8 cellular contexts compared by ENCODE assay signal in the genomic region with DNA sequence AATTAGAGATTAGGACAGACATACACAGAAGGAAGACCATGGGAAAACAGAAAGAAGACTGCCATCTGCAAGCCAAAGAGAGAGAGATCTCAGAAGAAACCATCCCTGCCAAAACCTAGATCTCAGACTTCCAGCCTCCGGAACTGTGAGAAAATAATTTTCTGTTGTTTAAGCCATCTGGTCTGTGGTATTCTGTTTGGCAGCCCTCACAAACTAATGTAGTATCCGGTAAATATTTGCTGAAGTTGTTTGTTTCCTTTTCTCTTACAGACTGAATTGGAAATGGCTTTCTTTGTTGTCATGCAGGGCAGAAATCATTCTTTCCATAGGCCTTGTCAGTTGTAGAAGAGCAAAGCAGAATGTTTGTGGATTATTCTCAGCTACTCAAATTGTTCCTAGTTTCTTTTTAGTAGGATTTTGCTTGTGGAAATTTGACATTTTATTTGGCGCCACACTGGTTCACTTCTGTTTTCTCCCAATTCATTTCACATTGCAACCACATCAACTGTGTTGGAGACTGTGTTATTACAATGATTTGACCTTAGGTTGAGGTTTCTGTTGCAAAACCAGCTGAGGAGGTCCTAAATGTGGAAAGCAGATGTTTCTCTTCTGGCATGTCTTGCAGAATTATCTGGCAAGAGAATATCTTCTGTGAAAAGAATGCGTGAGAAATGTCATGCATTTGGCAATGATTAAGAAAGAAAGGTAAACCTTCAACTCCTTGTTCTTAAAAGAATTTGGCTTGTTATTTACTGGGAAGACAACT. TPM values are rescaled to one million over a fixed set of nuclear protein-coding genes. Genes with fewer than 3 reads are reported as not detected.
DNase-seq lines count a peak whose midpoint lies in the region; ATAC-seq lines count a peak whose summit lies in the region.
"Had no signal": no experiment of that assay in that cellular context is flagged by ENCODE, and none has a peak within 500 bp of the region (broad histone marks: within the 10 kb centered on the region; RNA-seq: fewer than 3 reads in every experiment).

No MANE protein-coding gene starts in this region.

- H3K4me3 ChIP-seq in mesendoderm (ENCODE audit: low read length): no peak overlapping the region

- H2BK120ac ChIP-seq in mesendoderm (ENCODE audit: low read depth, low read length): no peak overlapping the region

- no peak overlapping the region for H3K18ac ChIP-seq in mesendoderm (ENCODE audit: low read length)

- H3K79me2 ChIP-seq in mesendoderm (ENCODE audit: control insufficient read depth, insufficient read depth, low read length): no peaks in the 10 kb centered on the region

- H3K23ac ChIP-seq in mesendoderm (ENCODE audit: low read length): no peak overlapping the region

- no peak overlapping the region for H3K4me2 ChIP-seq in mesendoderm (ENCODE audit: low read length)

- H3K9ac ChIP-seq in mesendoderm (ENCODE audit: low read length): no peak overlapping the region

- no CpG with 5 or more reads among the region's 4 CpGs for WGBS in mesendoderm (ENCODE audit: extremely low coverage, insufficient coverage, low lambda C conversion rate)

- peak overlapping the region; percentile 77 for H3K27ac ChIP-seq in angular gyrus (ENCODE audit: low read depth, low read length)
- no peak overlapping the region for H3K27ac ChIP-seq in mesendoderm (ENCODE audit: low read depth, low read length)

- H3K79me1 ChIP-seq in mesendoderm (ENCODE audit: low read length): no peaks in the 10 kb centered on the region

- no peak overlapping the region for H2BK15ac ChIP-seq in mesendoderm (replicated peaks; ENCODE audit: low read depth)

- H3K4ac ChIP-seq in mesendoderm (ENCODE audit: low read depth, low read length): no peak overlapping the region

- DNase-seq in LHCN-M2 (ENCODE audit: low read depth) (peak; percentile 70), iris pigment epithelial cell (ENCODE audit: low read depth) (peak; percentile 98), superior temporal gyrus (ENCODE audit: extremely low spot score) (peak; percentile 49), mesendoderm (no peak)
- no peak for DNase-seq in activated CD8-positive, alpha-beta memory T cell treated with anti-CD3 and anti-CD28 coated beads, Interleukin-2, amount 50 U/mL, for 4 hours
- DNase-seq: NCI-H187 treated with DMSO at 0.1 percent for 48 hours had no signal

- H2BK5ac ChIP-seq in mesendoderm (ENCODE audit: low read length): no peak overlapping the region

- H3K36me3 ChIP-seq in mesendoderm (ENCODE audit: control insufficient read depth, insufficient read depth, low read length): no peaks in the 10 kb centered on the region

- no peak overlapping the region for H4K8ac ChIP-seq in mesendoderm (ENCODE audit: low read depth, low read length)

- no peak overlapping the region for H3K56ac ChIP-seq in mesendoderm (ENCODE audit: low read length)

- no peaks in the 10 kb centered on the region for H3K27me3 ChIP-seq in mesendoderm (ENCODE audit: insufficient read depth, low read length, poor library complexity)

- no peaks in the 10 kb centered on the region for H3K4me1 ChIP-seq in mesendoderm (ENCODE audit: control insufficient read depth, low read depth, low read length)

- ATAC-seq in HG03520 (IDR thresholded peaks at IDR 0.05; ENCODE audit: unreplicated experiment): no peak

- H2AK5ac ChIP-seq in mesendoderm (ENCODE audit: low read length): no peak overlapping the region

- no peak overlapping the region for H4K5ac ChIP-seq in mesendoderm (ENCODE audit: low read length)

RNA-seq across cellular contexts. Expression of gene ACTA2, which starts 25.9 kb away (rescaled TPM):
- 105 and 119 TPM in 2 replicates for total RNA-seq in LHCN-M2 (2014; rRNA removed)
- polyA plus RNA-seq in LHCN-M2 (2012): 236 TPM
- 1.5 TPM for polyA plus RNA-seq in mesendoderm (2013, experiment 1 of 2)
- polyA plus RNA-seq in mesendoderm (2013, experiment 2 of 2): 1.6 TPM

RNA-seq across cellular contexts. Expression of gene STAMBPL1, which starts 46.6 kb away (rescaled TPM):
- 57.1 and 69.0 TPM in 2 replicates for total RNA-seq in LHCN-M2 (2014; rRNA removed)
- 9.3 TPM for polyA plus RNA-seq in LHCN-M2 (2012)
- polyA plus RNA-seq in mesendoderm (2013, experiment 1 of 2): 4.1 TPM
- polyA plus RNA-seq in mesendoderm (2013, experiment 2 of 2): 4.3 TPM

Comparison
In these comparisons a context has a peak if more than half of its experiments do, and no peak if none do; other contexts are left out.
1. DNase-seq: peak in LHCN-M2 (single experiment), iris pigment epithelial cell (single experiment) and superior temporal gyrus (single experiment); none in activated CD8-positive, alpha-beta memory T cell treated with anti-CD3 and anti-CD28 coated beads, Interleukin-2, amount 50 U/mL, for 4 hours (single experiment) and mesendoderm (single experiment).